12 cellular contexts compared by ENCODE assay signal in the genomic region with DNA sequence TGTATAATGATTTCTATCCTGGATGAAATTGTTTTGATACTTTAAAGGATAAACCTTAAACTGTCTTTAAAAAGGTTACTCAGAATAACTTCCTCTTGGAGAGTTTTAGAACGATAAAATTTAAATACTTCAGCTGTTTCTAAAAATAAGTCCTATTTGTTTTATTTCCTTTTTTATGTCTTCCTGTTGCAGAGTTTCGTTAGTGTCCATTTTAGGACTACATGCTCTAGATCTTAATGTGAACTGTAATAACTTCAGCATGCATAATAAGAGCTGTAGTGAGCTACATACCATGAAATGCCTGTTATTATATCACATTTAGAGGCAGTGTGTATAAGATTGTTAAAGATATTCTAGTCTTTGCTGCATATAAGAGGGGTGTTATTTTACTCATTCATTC. TPM values are rescaled to one million over a fixed set of nuclear protein-coding genes. Genes with fewer than 3 reads are reported as not detected.
DNase-seq lines count a peak whose midpoint lies in the region; ATAC-seq and TF ChIP-seq lines count a peak whose summit lies in the region.
"Had no signal": no experiment of that assay in that cellular context is flagged by ENCODE, and none has a peak within 500 bp of the region (broad histone marks: within the 10 kb centered on the region; RNA-seq: fewer than 3 reads in every experiment).

No MANE protein-coding gene starts in this region.

- no peak for ATAC-seq in heart left ventricle
- ATAC-seq in Right ventricle myocardium superior (ENCODE audit: poor library complexity) = no peak
- ATAC-seq: activated CD8-positive, alpha-beta T cell treated with anti-CD3 and anti-CD28 coated beads, Interleukin-2, amount 10 ng/mL, durations not matched to agents 7 days and 5 days; HCT116; T-helper 17 cell had no signal

- no peak for TF ChIP-seq POLR2A in heart left ventricle (IDR thresholded peaks at IDR 0.05)

- no peak for TF ChIP-seq CTCF in heart left ventricle (IDR thresholded peaks at IDR 0.05)
- TF ChIP-seq CTCF in tibial artery (IDR thresholded peaks at IDR 0.05) = no peak

- peak overlapping the region in 7 of 12 donors; percentile 1 to 56 (median 33) for H3K27ac ChIP-seq in heart left ventricle
- peak overlapping the region; percentile 53 to 54 for H3K27ac ChIP-seq in tibial artery
- H3K27ac ChIP-seq in caudate nucleus (ENCODE audit: low read depth, low read length) = no peak overlapping the region

- no peaks in the 10 kb centered on the region for H3K36me3 ChIP-seq in heart left ventricle
- no peaks in the 10 kb centered on the region for H3K36me3 ChIP-seq in tibial artery

- H3K27me3 ChIP-seq in heart left ventricle (no peaks in the 10 kb centered on the region), tibial artery (no peaks in the 10 kb centered on the region)

- H3K9me3 ChIP-seq in heart left ventricle (no peaks in the 10 kb centered on the region), tibial artery (no peaks in the 10 kb centered on the region)

- intact Hi-C loops in heart left ventricle (cut with DNase I) (loop anchor here in 1 of 10 donors (5.0 kb wide), 1 partner anchor 63 kb away; no protein-coding TSS in a partner anchor), Right ventricle myocardium superior (cut with DNase I) (no loop called here), tibial artery (cut with DNase I; ENCODE audit: low total_unique reads) (no loop called here)

- 26 to 44% (median 38%) methylated on average over 2 of the region's 2 CpGs for WGBS in heart left ventricle, 4 donors

- no peak for DNase-seq in heart left ventricle
- DNase-seq in Right ventricle myocardium superior = no peak
- peak; percentile 47 for DNase-seq in NOMO-1 treated with dmso at 0.1 percent for 144 hours (lab: John Stamatoyannopoulos, UW; ENCODE audit: unreplicated experiment)
- no peak for DNase-seq in tibial artery
- DNase-seq in NCI-H2227 (lab: John Stamatoyannopoulos, UW; ENCODE audit: unreplicated experiment) = no peak
- no peak for DNase-seq in caudate nucleus (lab: John Stamatoyannopoulos, UW)
- DNase-seq: activated CD8-positive, alpha-beta T cell treated with anti-CD3 and anti-CD28 coated beads, Interleukin-2, amount 10 ng/mL, durations not matched to agents 7 days and 5 days; NCI-H1436 treated with DMSO at 0.1 percent for 48 hours; stimulated activated CD8-positive, alpha-beta memory T cell treated with anti-CD3 and anti-CD28 coated beads, Interleukin-4, amount 100 ng/mL, for 48 hours; T-helper 17 cell had no signal

- H3K4me1 ChIP-seq in heart left ventricle (peaks cover 0 to 32% (median 14%) of the 10 kb centered on the region in 12 donors), tibial artery (peaks cover 0 to 58% (median 17%) of the 10 kb centered on the region in 4 donors)

- H3K4me3 ChIP-seq in heart left ventricle = no peak overlapping the region
- no peak overlapping the region for H3K4me3 ChIP-seq in tibial artery
- H3K4me3 ChIP-seq: skin epidermis had no signal

RNA-seq across cellular contexts. Expression of gene ATP10D, which starts 14.6 kb away (rescaled TPM):
- total RNA-seq in heart left ventricle (10 to 100 TPM in 2 of 9 donors, 1 to 10 TPM in 7; 5.4 to 22.1 (median 8.1) TPM), Right ventricle myocardium superior (7.5 TPM)
- 1 to 10 TPM; 2.2 to 4.2 TPM for polyA plus RNA-seq in heart left ventricle

RNA-seq across cellular contexts. Expression of gene COMMD8, which starts 36.2 kb away (rescaled TPM):
- total RNA-seq in heart left ventricle (10 to 100 TPM in 8 of 9 donors, 1 to 10 TPM in 1; 4.6 to 22.3 (median 18.4) TPM), Right ventricle myocardium superior (13.1 TPM)
- 10 to 100 TPM; 13.7 to 27.9 TPM for polyA plus RNA-seq in heart left ventricle
